Comparison of ENCODE assay signal across 18 cellular contexts in the genomic region with DNA sequence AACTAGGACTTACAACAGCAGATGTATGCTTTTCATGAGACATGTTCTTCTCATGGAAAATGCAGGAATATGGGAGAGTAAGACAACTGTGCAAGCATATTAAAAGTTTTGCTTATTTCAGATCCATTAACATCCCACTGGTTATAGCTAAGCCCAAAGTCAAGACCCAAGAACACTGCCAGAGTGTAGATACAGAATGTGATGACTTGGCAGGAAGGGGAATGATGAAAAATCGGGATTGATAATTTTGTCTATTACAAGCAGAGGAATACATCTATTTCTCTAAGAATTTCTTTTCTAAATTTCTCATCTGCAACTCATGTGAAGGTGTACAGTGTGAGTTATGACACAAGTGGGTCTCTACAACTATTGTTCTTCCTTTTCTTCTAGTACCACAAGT.
DNase-seq lines count a peak whose midpoint lies in the region; ATAC-seq, FAIRE-seq and TF ChIP-seq lines count a peak whose summit lies in the region.
"Had no signal": no experiment of that assay in that cellular context is flagged by ENCODE, and none has a peak within 500 bp of the region (broad histone marks: within the 10 kb centered on the region; RNA-seq: fewer than 3 reads in every experiment).

No MANE protein-coding gene starts in this region.

- no peak overlapping the region for H2AK5ac ChIP-seq in IMR-90 (ENCODE audit: low read depth, low read length)

- H4K8ac ChIP-seq in IMR-90 (ENCODE audit: low read depth in 2 of 2, low read length in 2 of 2) = no peak overlapping the region

- no peak overlapping the region for H2BK120ac ChIP-seq in IMR-90 (ENCODE audit: low read depth, low read length)

- H3K9ac ChIP-seq in HepG2 (ENCODE audit: insufficient read depth, low read depth, low read length) = no peak overlapping the region
- H3K9ac ChIP-seq in IMR-90 (ENCODE audit: low read depth, low read length) = no peak overlapping the region
- H3K9ac ChIP-seq: BLaER1 had no signal

- CTCF ChIA-PET in HepG2 (lab: Yijun Ruan, JAX; ENCODE audit: low intra/inter-chr PET ratio, low total read pairs) (no interaction called here), IMR-90 (lab: Yijun Ruan, JAX) (interaction anchor here (0.6 kb wide), 2 partner anchors 11 to 279 kb away, joined by 3 read pairs; no protein-coding TSS in a partner anchor)

- DNase-seq in HepG2 (ENCODE audit: low spot score) (no peak), right lobe of liver (no peak), IMR-90 (no peak), SIG-M5 (lab: John Stamatoyannopoulos, UW) (no peak)
- DNase-seq in activated CD8-positive, alpha-beta memory T cell treated with anti-CD3 and anti-CD28 coated beads, Interleukin-2, amount 50 U/mL, for 4 hours = no peak
- DNase-seq: ACHN; BE2C; C1 segment of cervical spinal cord; CD4-positive, alpha-beta memory T cell; CD4-positive, CD25-positive, alpha-beta regulatory T cell; CD8-positive, alpha-beta memory T cell; COR-L47; DMS79 treated with DMSO at 0.1 percent for 48 hours; GDM1 had no signal

- no peaks in the 10 kb centered on the region for H3K79me2 ChIP-seq in HepG2 (ENCODE audit: insufficient read depth, low read length)

- no peak overlapping the region for H4K5ac ChIP-seq in IMR-90 (ENCODE audit: low read depth, low read length)

- TF ChIP-seq CTCF in HepG2 (CRISPR knock-in tag; IDR thresholded peaks at IDR 0.05) (no peak), right lobe of liver (IDR thresholded peaks at IDR 0.05) (no peak), IMR-90 (conservative IDR thresholded peaks at IDR 0.05; ENCODE audit: low read depth, low read length) (no peak)

- POLR2A ChIA-PET in HepG2 (lab: Yijun Ruan, JAX) = no interaction called here
- POLR2A ChIA-PET in IMR-90 (lab: Charles Lee; ENCODE audit: unreplicated experiment) = no interaction called here

- no peaks in the 10 kb centered on the region for H3K9me1 ChIP-seq in IMR-90 (ENCODE audit: insufficient read depth, low read length)

- H3K4me1 ChIP-seq in HepG2 (ENCODE audit: insufficient read depth, low read length) (no peaks in the 10 kb centered on the region), right lobe of liver (no peaks in the 10 kb centered on the region), IMR-90 (ENCODE audit: control insufficient read depth, insufficient read depth, low read length) (peaks cover 2% of the 10 kb centered on the region; the same call in 1 of the 2 replicates)
- H3K4me1 ChIP-seq: BE2C had no signal

- no peak overlapping the region for H2BK20ac ChIP-seq in IMR-90 (ENCODE audit: low read depth, low read length)

- H3K23ac ChIP-seq in IMR-90 (ENCODE audit: low read depth, low read length) = no peak overlapping the region

- H3K4me3 ChIP-seq in HepG2 (replicated peaks in 1 of 3; ENCODE audit: insufficient read depth in 1 of 3, low read depth in 2 of 3, low read length in 3 of 3) (no peak overlapping the region), right lobe of liver (no peak overlapping the region), IMR-90 (ENCODE audit: insufficient read depth, low read depth, low read length) (no peak overlapping the region)
- H3K4me3 ChIP-seq: BLaER1, GM12878 had no signal

- no peaks in the 10 kb centered on the region for H3K79me1 ChIP-seq in IMR-90 (ENCODE audit: low read depth in 1 of 2, low read length in 2 of 2)

- H3K36me3 ChIP-seq in HepG2 (replicated peaks in 1 of 2; ENCODE audit: control insufficient read depth in 1 of 2, insufficient read depth in 2 of 2, low read length in 2 of 2) (no peaks in the 10 kb centered on the region), right lobe of liver (no peaks in the 10 kb centered on the region), IMR-90 (ENCODE audit: control insufficient read depth, insufficient read depth, low read length) (no peaks in the 10 kb centered on the region)
- H3K36me3 ChIP-seq: BE2C, BLaER1 had no signal

- no peak for FAIRE-seq in HepG2 (lab: Jason Lieb, UNC)
- FAIRE-seq: GM12878, GM18507 had no signal

- H3K4ac ChIP-seq in IMR-90 (ENCODE audit: low read depth, low read length) = no peak overlapping the region

- TF ChIP-seq RAD21 in HepG2 (CRISPR knock-in tag; IDR thresholded peaks at IDR 0.05) (no peak), IMR-90 (IDR thresholded peaks at IDR 0.05; ENCODE audit: low read length) (no peak)

- H3K27me3 ChIP-seq in HepG2 (ENCODE audit: control insufficient read depth in 1 of 2, insufficient read depth in 2 of 2, low read length in 2 of 2) = no peaks in the 10 kb centered on the region
- H3K27me3 ChIP-seq in right lobe of liver = no peaks in the 10 kb centered on the region
- H3K27me3 ChIP-seq in IMR-90 (ENCODE audit: control insufficient read depth, insufficient read depth, low read length) = no peaks in the 10 kb centered on the region
- H3K27me3 ChIP-seq: BE2C, BLaER1 had no signal

- TF ChIP-seq POLR2A in HepG2 (IDR thresholded peaks at IDR 0.05; ENCODE audit: insufficient read depth in 1 of 2, low read depth in 2 of 2, low read length in 2 of 2) = no peak
- no peak for TF ChIP-seq POLR2A in right lobe of liver (IDR thresholded peaks at IDR 0.05)
- no peak for TF ChIP-seq POLR2A in IMR-90 (IDR thresholded peaks at IDR 0.05; ENCODE audit: low read depth, low read length)

- in situ Hi-C loops in HepG2 (cut with HindIII; ENCODE audit: extremely low pct_ligation_motif_present, low pct_unique_long_range_greater_than_20kb) (no loop called here), IMR-90 (cut with MboI; ENCODE audit: low sequenced_read_pairs) (no loop called here)

- WGBS in HepG2 (ENCODE audit: low lambda C conversion rate) = 4% methylated on average over 1 of the region's 1 CpG
- 50% methylated on average over 1 of the region's 1 CpG for WGBS in right lobe of liver (ENCODE audit: insufficient coverage, low coverage, low lambda C conversion rate, missing lambda C conversion rate)
- no CpG with 5 or more reads among the region's 1 CpG for WGBS in IMR-90 (ENCODE audit: extremely low coverage in 2 of 2, insufficient read length in 1 of 2), 2 experiments

- no peak overlapping the region for H2AK9ac ChIP-seq in IMR-90 (replicated peaks; ENCODE audit: low read depth, low read length, poor library complexity)

- H2AFZ ChIP-seq in HepG2 (ENCODE audit: low read length) = no peak overlapping the region
- H2AFZ ChIP-seq in IMR-90 (replicated peaks; ENCODE audit: low read length, poor library complexity) = no peak overlapping the region

- H3K56ac ChIP-seq in IMR-90 (ENCODE audit: extremely low read depth, insufficient read depth, low read length) = no peak overlapping the region

- intact Hi-C loops in HepG2 (cut with micrococcal nuclease; ENCODE audit: unreplicated experiment) = no loop called here
- intact Hi-C loops in right lobe of liver (cut with DNase I) = no loop called here
- intact Hi-C loops in IMR-90 (cut with micrococcal nuclease) = no loop called here

- no peak overlapping the region for H2BK15ac ChIP-seq in IMR-90 (ENCODE audit: low read depth, low read length)

- H4K20me1 ChIP-seq in HepG2 (ENCODE audit: insufficient read depth, low read length) = no peaks in the 10 kb centered on the region
- H4K20me1 ChIP-seq in IMR-90 (ENCODE audit: insufficient read depth, low read length) = no peaks in the 10 kb centered on the region
- H4K20me1 ChIP-seq: BLaER1 had no signal

- H3K18ac ChIP-seq in IMR-90 (ENCODE audit: low read depth, low read length) = no peak overlapping the region

- dilution Hi-C loops in IMR-90 (cut with HindIII; ENCODE audit: low sequenced_read_pairs, unreplicated experiment) = no loop called here

- no peak overlapping the region for H3K27ac ChIP-seq in HepG2 (ENCODE audit: extremely low read length, insufficient read depth, low read length)
- no peak overlapping the region for H3K27ac ChIP-seq in right lobe of liver
- no peak overlapping the region for H3K27ac ChIP-seq in IMR-90 (ENCODE audit: insufficient read depth, low read length)
- H3K27ac ChIP-seq: 22Rv1, BLaER1 had no signal

- H3K14ac ChIP-seq in IMR-90 (replicated peaks; ENCODE audit: low read depth, low read length) = no peak overlapping the region

- ATAC-seq in HepG2 (no peak), right lobe of liver (no peak), IMR-90 (ENCODE audit: low read depth) (no peak)

- TF ChIP-seq EP300 in HepG2 (IDR thresholded peaks at IDR 0.05; ENCODE audit: low read depth in 2 of 2, low read length in 2 of 2) (no peak), HepG2 (CRISPR knock-in tag; IDR thresholded peaks at IDR 0.05; ENCODE audit: borderline replicate concordance) (no peak)

- H2BK5ac ChIP-seq in IMR-90 (ENCODE audit: low read depth, low read length, poor library complexity, severe bottlenecking) = no peak overlapping the region

- H3K9me3 ChIP-seq in HepG2 (ENCODE audit: low read length) = no peaks in the 10 kb centered on the region
- no peaks in the 10 kb centered on the region for H3K9me3 ChIP-seq in right lobe of liver
- no peaks in the 10 kb centered on the region for H3K9me3 ChIP-seq in IMR-90 (ENCODE audit: control insufficient read depth, insufficient read depth, low read length)
- H3K9me3 ChIP-seq: BE2C, BLaER1 had no signal

- no TSS peak for BruUV-seq in HepG2 (replicated peaks; lab: Mats Ljungman, UMichigan)
- BruUV-seq in IMR-90 (replicated peaks; lab: Mats Ljungman, UMichigan) = no TSS peak

- H3K4me2 ChIP-seq in HepG2 (ENCODE audit: low read depth, low read length) (no peak overlapping the region), IMR-90 (ENCODE audit: low read depth, low read length) (no peak overlapping the region)
- H3K4me2 ChIP-seq: BLaER1 had no signal

- no peak overlapping the region for H4K91ac ChIP-seq in IMR-90 (ENCODE audit: insufficient read depth, low read depth, low read length)

TF ChIP-seq in HepG2, 621 proteins besides CTCF, POLR2A, EP300 and RAD21:
- TF ChIP-seq MAFK (conservative IDR thresholded peaks at IDR 0.05 in 1 of 2, IDR thresholded peaks at IDR 0.05 in 1 of 2; ENCODE audit: low read length in 2 of 2) (peak; percentile 65 to 74; a peak in 3 of 4 replicates), MAFF (IDR thresholded peaks at IDR 0.05; ENCODE audit: low read depth, low read length) (peak; percentile 61; the same call in 1 of the 2 replicates), GABPA (IDR thresholded peaks at IDR 0.05; ENCODE audit: low read depth, low read length) (no peak), GABPA (CRISPR knock-in tag; IDR thresholded peaks at IDR 0.05; ENCODE audit: low read depth) (no peak)

TF ChIP-seq in IMR-90, 13 proteins besides CTCF, POLR2A, EP300 and RAD21:
- TF ChIP-seq CHD1 (IDR thresholded peaks at IDR 0.05; ENCODE audit: low read depth, low read length) (no peak), MAFK (IDR thresholded peaks at IDR 0.05; ENCODE audit: low read depth, low read length) (peak; percentile 29; the same call in 1 of the 2 replicates)
